Comparison of ENCODE assay signal across 8 cellular contexts in genomic region chr10:34814228-34815173, GRCh38. TPM values are rescaled to one million over a fixed set of nuclear protein-coding genes. Genes with fewer than 3 reads are reported as not detected.
DNase-seq lines count a peak whose midpoint lies in the region; ATAC-seq, FAIRE-seq and TF ChIP-seq lines count a peak whose summit lies in the region.

No MANE protein-coding gene starts in this region.

- peaks cover 49% of the 10 kb centered on the region for H3K79me2 ChIP-seq in hepatocyte

- no peaks in the 10 kb centered on the region for H3K36me3 ChIP-seq in hepatocyte (replicated peaks; ENCODE audit: insufficient read depth, low read depth)

- no peak for TF ChIP-seq CTCF in GM13977 (IDR thresholded peaks at IDR 0.05; ENCODE audit: extremely low read depth, insufficient read depth, missing control alignments)
- TF ChIP-seq CTCF in hepatocyte (IDR thresholded peaks at IDR 0.05; ENCODE audit: poor library complexity): no peak

- peaks cover 42% of the 10 kb centered on the region for H4K20me1 ChIP-seq in hepatocyte (ENCODE audit: insufficient read depth, poor library complexity, severe bottlenecking)

- in situ Hi-C loops in GM13977 (cut with MboI; ENCODE audit: low pct_unique_long_range_greater_than_20kb, low sequenced_read_pairs, unreplicated experiment): no loop called here

- H3K27me3 ChIP-seq in hepatocyte: no peaks in the 10 kb centered on the region

- no peaks in the 10 kb centered on the region for H3K9me2 ChIP-seq in hepatocyte (replicated peaks; ENCODE audit: insufficient read depth)

- peak; percentile 58 for DNase-seq in 8988T
- peak; percentile 77 for DNase-seq in GM13977 (ENCODE audit: low spot score)
- peak; percentile 69 for DNase-seq in HTR-8/SVneo (ENCODE audit: insufficient read length, low spot score)
- DNase-seq in hepatocyte (ENCODE audit: low spot score): peak; percentile 82
- DNase-seq in skeletal muscle cell (ENCODE audit: low read depth): no peak
- DNase-seq in T-helper 9 cell: no peak

- H3K4me2 ChIP-seq in hepatocyte: peak overlapping the region; percentile 93

- ATAC-seq in HG03520 (IDR thresholded peaks at IDR 0.05; ENCODE audit: unreplicated experiment): no peak

- peaks cover 18% of the 10 kb centered on the region for H3K4me1 ChIP-seq in hepatocyte (ENCODE audit: insufficient read depth)

- H3K4me3 ChIP-seq in hepatocyte (peak overlapping the region; percentile 94), skeletal muscle cell (ENCODE audit: low read depth, low read length) (peak overlapping the region; percentile 88)

- 0 to 1% (median 1%) methylated on average over 73 to 120 of the region's 120 CpGs for WGBS in adipose tissue, 3 donors
- 0% methylated on average over 39 of the region's 120 CpGs for WGBS in hepatocyte (ENCODE audit: low lambda C conversion rate, missing lambda C conversion rate)

- no peak for FAIRE-seq in HTR-8/SVneo (lab: Jason Lieb, UNC)

- no peaks in the 10 kb centered on the region for H3K9me3 ChIP-seq in hepatocyte (ENCODE audit: low read depth)

- peak overlapping the region; percentile 92 for H2AFZ ChIP-seq in hepatocyte

- H3K27ac ChIP-seq in adipose tissue (ENCODE audit: low read depth, low read length) (peak overlapping the region; percentile 77), hepatocyte (peak overlapping the region; percentile 97)

RNA-seq across cellular contexts. Expression of gene PARD3, which starts 0.6 kb away (rescaled TPM):
- 10 to 100 TPM; 11.2 to 20.6 (median 17.2) TPM for polyA plus RNA-seq in adipose tissue
- total RNA-seq in hepatocyte: 59.7 TPM in 2 replicates
- 39.4 and 47.2 TPM in 2 replicates for polyA plus RNA-seq in hepatocyte

Comparison
In these comparisons a context has a peak if more than half of its experiments do, and no peak if none do; other contexts are left out.
1. DNase-seq: peak in 8988T (single experiment), GM13977 (single experiment), HTR-8/SVneo (single experiment) and hepatocyte (single experiment); none in skeletal muscle cell (single experiment) and T-helper 9 cell (single experiment).